15 cellular contexts compared by ENCODE assay signal in the genomic region with DNA sequence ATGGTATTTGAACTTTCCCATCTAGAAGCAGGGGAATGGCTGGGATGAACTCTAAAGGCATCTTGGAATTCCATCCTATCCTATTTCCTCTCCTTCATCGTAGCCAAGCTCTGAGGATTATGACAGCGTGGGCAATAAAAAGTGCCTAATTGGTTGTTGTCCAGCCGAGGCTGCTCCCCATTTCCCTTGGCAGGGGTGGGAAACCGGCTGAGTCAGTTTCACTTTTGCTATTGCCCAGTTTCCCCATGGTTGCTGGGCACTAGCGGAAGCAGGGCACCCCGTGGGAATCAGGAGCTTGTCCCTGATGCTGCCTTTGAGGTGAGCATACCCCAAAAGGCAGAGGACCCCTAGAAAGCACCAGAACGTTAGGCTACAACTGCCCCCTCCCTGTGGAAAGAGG. TPM values are rescaled to one million over a fixed set of nuclear protein-coding genes. Genes with fewer than 3 reads are reported as not detected.
DNase-seq lines count a peak whose midpoint lies in the region; ATAC-seq and TF ChIP-seq lines count a peak whose summit lies in the region.
"Had no signal": no experiment of that assay in that cellular context is flagged by ENCODE, and none has a peak within 500 bp of the region (broad histone marks: within the 10 kb centered on the region; RNA-seq: fewer than 3 reads in every experiment).

No MANE protein-coding gene starts in this region.

- H3K27me3 ChIP-seq in GM23248 (replicated peaks; ENCODE audit: insufficient read depth) (no peaks in the 10 kb centered on the region), adrenal gland (no peaks in the 10 kb centered on the region), right lobe of liver (no peaks in the 10 kb centered on the region), thoracic aorta (replicated peaks; ENCODE audit: insufficient read depth) (no peaks in the 10 kb centered on the region)

- no peaks in the 10 kb centered on the region for H3K9me3 Mint-ChIP-seq in activated T-helper 2 cell treated with anti-CD3 and anti-CD28 coated beads, Interferon-gamma antibody, Interleukin-2, Interleukin-4, amounts not matched to agents 10 μg/mL and 5 μg/mL and 100 μg/mL, durations not matched to agents 14 hours and 24 hours and 36 hours
- H3K9me3 Mint-ChIP-seq: activated naive CD8-positive, alpha-beta T cell treated with anti-CD3 and anti-CD28 coated beads for 36 hours; immature natural killer cell had no signal

- peaks cover 24% of the 10 kb centered on the region for H3K4me1 ChIP-seq in GM23248 (ENCODE audit: insufficient read depth)
- H3K4me1 ChIP-seq in adrenal gland (replicated peaks in 1 of 2), result peaks cover 12 to 28% of the 10 kb centered on the region in 2 donors
- no peaks in the 10 kb centered on the region for H3K4me1 ChIP-seq in right lobe of liver
- peaks cover 0 to 5% of the 10 kb centered on the region in 2 donors for H3K4me1 ChIP-seq in thoracic aorta (ENCODE audit: control insufficient read depth in 1 of 2, low read depth in 2 of 2)

- H2AFZ ChIP-seq in GM23248, result peak overlapping the region; percentile 84

- H3K9ac ChIP-seq in GM23248, result peak overlapping the region; percentile 61

- H3K4me1 Mint-ChIP-seq in activated T-helper 2 cell treated with anti-CD3 and anti-CD28 coated beads, Interferon-gamma antibody, Interleukin-2, Interleukin-4, amounts not matched to agents 10 μg/mL and 5 μg/mL and 100 μg/mL, durations not matched to agents 14 hours and 24 hours and 36 hours (ENCODE audit: low read depth), result peaks cover 4% of the 10 kb centered on the region

- H3K36me3 Mint-ChIP-seq in activated T-helper 2 cell treated with anti-CD3 and anti-CD28 coated beads, Interferon-gamma antibody, Interleukin-2, Interleukin-4, amounts not matched to agents 10 μg/mL and 5 μg/mL and 100 μg/mL, durations not matched to agents 14 hours and 24 hours and 36 hours (ENCODE audit: low read depth), result no peaks in the 10 kb centered on the region
- H3K36me3 Mint-ChIP-seq: activated naive CD8-positive, alpha-beta T cell treated with anti-CD3 and anti-CD28 coated beads for 36 hours; immature natural killer cell had no signal

- H3F3A ChIP-seq in GM23248 (ENCODE audit: insufficient read depth), result peaks cover 23% of the 10 kb centered on the region

- TF ChIP-seq POLR2A in adrenal gland (IDR thresholded peaks at IDR 0.05), result no peak
- TF ChIP-seq POLR2A in right lobe of liver (IDR thresholded peaks at IDR 0.05), result no peak

- H3K27ac ChIP-seq in GM23248, result peak overlapping the region; percentile 61
- peak overlapping the region in 1 of 5 donors; percentile 26 for H3K27ac ChIP-seq in adrenal gland
- no peak overlapping the region for H3K27ac ChIP-seq in right lobe of liver
- H3K27ac ChIP-seq in thoracic aorta, result no peak overlapping the region
- H3K27ac ChIP-seq: SJSA1 had no signal

- ATAC-seq in right lobe of liver (peak; percentile 10 to 53 (median 41)), thoracic aorta (ENCODE audit: insufficient number of reproducible peaks, low FRiP score, low read depth) (no peak), HG03095 (IDR thresholded peaks at IDR 0.05; ENCODE audit: unreplicated experiment) (no peak), HG03139 (IDR thresholded peaks at IDR 0.05; ENCODE audit: unreplicated experiment) (no peak)
- ATAC-seq: activated CD4-positive, alpha-beta T cell treated with anti-CD3 and anti-CD28 coated beads for 36 hours had no signal

- 13 to 16% methylated on average over 7 of the region's 7 CpGs for WGBS in GM23248 (ENCODE audit: low coverage in 1 of 2, low lambda C conversion rate in 2 of 2, missing lambda C conversion rate in 2 of 2), 2 experiments
- WGBS in adrenal gland, 4 donors, result 39 to 61% (median 51%) methylated on average over 7 of the region's 7 CpGs
- WGBS in right lobe of liver (ENCODE audit: insufficient coverage, low coverage, low lambda C conversion rate, missing lambda C conversion rate), result 30% methylated on average over 2 of the region's 7 CpGs

- peaks cover 15% of the 10 kb centered on the region for H3K27me3 Mint-ChIP-seq in activated T-helper 2 cell treated with anti-CD3 and anti-CD28 coated beads, Interferon-gamma antibody, Interleukin-2, Interleukin-4, amounts not matched to agents 10 μg/mL and 5 μg/mL and 100 μg/mL, durations not matched to agents 14 hours and 24 hours and 36 hours (ENCODE audit: low read depth)
- H3K27me3 Mint-ChIP-seq: activated naive CD8-positive, alpha-beta T cell treated with anti-CD3 and anti-CD28 coated beads for 36 hours had no signal

- H3K4me2 ChIP-seq in GM23248 (ENCODE audit: unreplicated experiment), result peak overlapping the region; percentile 59

- H3K9me3 ChIP-seq in GM23248 (ENCODE audit: low read depth), result no peaks in the 10 kb centered on the region
- no peaks in the 10 kb centered on the region for H3K9me3 ChIP-seq in adrenal gland (replicated peaks in 1 of 3)
- H3K9me3 ChIP-seq in right lobe of liver, result no peaks in the 10 kb centered on the region
- no peaks in the 10 kb centered on the region for H3K9me3 ChIP-seq in thoracic aorta
- H3K9me3 ChIP-seq: SJSA1 had no signal

- H3K4me3 ChIP-seq in GM23248 (peak overlapping the region; percentile 46), adrenal gland (no peak overlapping the region), right lobe of liver (no peak overlapping the region), thoracic aorta (peak overlapping the region; percentile 46)
- H3K4me3 ChIP-seq: SJSA1 had no signal

- H3K79me2 ChIP-seq in GM23248 (ENCODE audit: insufficient read depth), result no peaks in the 10 kb centered on the region

- no peak overlapping the region for H3K4me3 Mint-ChIP-seq in activated T-helper 2 cell treated with anti-CD3 and anti-CD28 coated beads, Interferon-gamma antibody, Interleukin-2, Interleukin-4, amounts not matched to agents 10 μg/mL and 5 μg/mL and 100 μg/mL, durations not matched to agents 14 hours and 24 hours and 36 hours (ENCODE audit: low read depth)
- H3K4me3 Mint-ChIP-seq: activated CD4-positive, alpha-beta T cell treated with anti-CD3 and anti-CD28 coated beads for 36 hours; activated naive CD8-positive, alpha-beta T cell treated with anti-CD3 and anti-CD28 coated beads for 36 hours had no signal

- no peaks in the 10 kb centered on the region for H3K9me2 ChIP-seq in GM23248 (ENCODE audit: insufficient read depth)

- TF ChIP-seq CTCF in adrenal gland (IDR thresholded peaks at IDR 0.05) (no peak), right lobe of liver (IDR thresholded peaks at IDR 0.05) (no peak), thoracic aorta (IDR thresholded peaks at IDR 0.05) (no peak)

- DNase-seq in GM23248 (peak; percentile 85), adrenal gland (peak in 4 of 7 donors; percentile 30 to 62 (median 36)), right lobe of liver (peak in 1 of 3 donors; percentile 37), thoracic aorta (ENCODE audit: low spot score) (no peak)
- DNase-seq in activated T-helper 2 cell treated with anti-CD3 and anti-CD28 coated beads, Interferon-gamma antibody, Interleukin-2, Interleukin-4, amounts not matched to agents 10 μg/mL and 5 μg/mL and 100 μg/mL, durations not matched to agents 14 hours and 24 hours and 36 hours (ENCODE audit: low spot score), result no peak
- no peak for DNase-seq in central memory CD4-positive, alpha-beta T cell
- DNase-seq: activated CD4-positive, alpha-beta T cell treated with anti-CD3 and anti-CD28 coated beads for 36 hours; activated naive CD8-positive, alpha-beta T cell treated with anti-CD3 and anti-CD28 coated beads for 36 hours; immature natural killer cell; NCI-H187 treated with DMSO at 0.1 percent for 48 hours; retina had no signal

- in situ Hi-C loops in GM23248 (cut with MboI), result no loop called here

- H3K36me3 ChIP-seq in GM23248 (ENCODE audit: low read depth), result no peaks in the 10 kb centered on the region
- H3K36me3 ChIP-seq in adrenal gland (replicated peaks in 1 of 2), result no peaks in the 10 kb centered on the region
- no peaks in the 10 kb centered on the region for H3K36me3 ChIP-seq in right lobe of liver
- H3K36me3 ChIP-seq in thoracic aorta, result no peaks in the 10 kb centered on the region
- H3K36me3 ChIP-seq: SJSA1 had no signal

- no peak overlapping the region for H3K27ac Mint-ChIP-seq in activated T-helper 2 cell treated with anti-CD3 and anti-CD28 coated beads, Interferon-gamma antibody, Interleukin-2, Interleukin-4, amounts not matched to agents 10 μg/mL and 5 μg/mL and 100 μg/mL, durations not matched to agents 14 hours and 24 hours and 36 hours
- H3K27ac Mint-ChIP-seq: activated CD4-positive, alpha-beta T cell treated with anti-CD3 and anti-CD28 coated beads for 36 hours; activated naive CD8-positive, alpha-beta T cell treated with anti-CD3 and anti-CD28 coated beads for 36 hours; immature natural killer cell had no signal

- intact Hi-C loops in adrenal gland (cut with DNase I) (no loop called here), right lobe of liver (cut with DNase I) (no loop called here)
- intact Hi-C loops in activated T-helper 2 cell treated with anti-CD3 and anti-CD28 coated beads, Interferon-gamma antibody, Interleukin-2, Interleukin-4, amounts not matched to agents 10 μg/mL and 5 μg/mL and 100 μg/mL, durations not matched to agents 14 hours and 24 hours and 36 hours (cut with micrococcal nuclease), result no loop called here

- H4K20me1 ChIP-seq in GM23248 (ENCODE audit: insufficient read depth), result no peaks in the 10 kb centered on the region

RNA-seq across cellular contexts. Expression of gene SP2, which starts 13.8 kb away (rescaled TPM):
- 2.5 and 3.2 TPM in 2 replicates for total RNA-seq in GM23248 (2014; rRNA removed; shearing (Covaris generic))
- polyA plus RNA-seq in GM23248 (2016; fragmentation: Nextera tagmentation; extraction: Ambion mirVana) (13.6 and 14.2 TPM in 2 replicates), adrenal gland (10 to 100 TPM in 1 of 3 donors, 1 to 10 TPM in 2; 4.5 to 21.1 (median 8.0) TPM)
- total RNA-seq in adrenal gland (10 to 100 TPM in 5 of 8 donors, 1 to 10 TPM in 3; 2.9 to 20.8 (median 12.1) TPM), right lobe of liver (1 to 10 TPM; 3.1 to 7.9 (median 5.5) TPM), thoracic aorta (10 to 100 TPM in 1 of 2 donors, 1 to 10 TPM in 1; 6.4 to 10.9 TPM)
- total RNA-seq in activated T-helper 2 cell treated with anti-CD3 and anti-CD28 coated beads, Interferon-gamma antibody, Interleukin-2, Interleukin-4, amounts not matched to agents 10 μg/mL and 5 μg/mL and 100 μg/mL, durations not matched to agents 14 hours and 24 hours and 36 hours, result 16.5 and 19.7 TPM in 2 replicates

RNA-seq across cellular contexts. Expression of gene SP6, which starts 31.3 kb away (rescaled TPM):
- not detected in 2 replicates for total RNA-seq in GM23248 (2014; rRNA removed; shearing (Covaris generic))
- polyA plus RNA-seq in GM23248 (2016; fragmentation: Nextera tagmentation; extraction: Ambion mirVana), result not detected in 2 replicates
- 1 to 10 TPM in 6 of 8 donors, under 1 TPM in 2; 0.06 to 3.5 (median 1.2) TPM for total RNA-seq in adrenal gland
- 1 to 10 TPM in 1 of 3 donors, under 1 TPM in 2; 0.91 to 1.1 (median 0.97) TPM for polyA plus RNA-seq in adrenal gland
- total RNA-seq in right lobe of liver, result under 1 TPM in 3 of 6 experiments, not detected in 3; 0.09 to 0.12 (median 0.11) TPM
- not detected for total RNA-seq in thoracic aorta
- total RNA-seq in activated T-helper 2 cell treated with anti-CD3 and anti-CD28 coated beads, Interferon-gamma antibody, Interleukin-2, Interleukin-4, amounts not matched to agents 10 μg/mL and 5 μg/mL and 100 μg/mL, durations not matched to agents 14 hours and 24 hours and 36 hours, result 0.09 and 0.14 TPM in 2 replicates
- total RNA-seq: activated naive CD8-positive, alpha-beta T cell treated with anti-CD3 and anti-CD28 coated beads for 36 hours; SJSA1 had no signal
- polyA plus RNA-seq: immature natural killer cell had no signal

RNA-seq across cellular contexts. Expression of gene SCRN2, which starts 41.2 kb away (rescaled TPM):
- total RNA-seq in GM23248 (2014; rRNA removed; shearing (Covaris generic)), result 36.3 and 41.2 TPM in 2 replicates
- polyA plus RNA-seq in GM23248 (2016; fragmentation: Nextera tagmentation; extraction: Ambion mirVana), result 38.6 and 39.5 TPM in 2 replicates
- total RNA-seq in adrenal gland, result 10 to 100 TPM; 18.3 to 53.7 (median 40.5) TPM
- 100 to 1,000 TPM in 2 of 3 donors, 1 to 10 TPM in 1; 6.3 to 136 (median 121) TPM for polyA plus RNA-seq in adrenal gland
- total RNA-seq in right lobe of liver, result 10 to 100 TPM; 18.1 to 25.7 (median 19.6) TPM
- total RNA-seq in thoracic aorta, result 10 to 100 TPM; 22.9 to 29.3 TPM
- 23.5 and 27.5 TPM in 2 replicates for total RNA-seq in activated T-helper 2 cell treated with anti-CD3 and anti-CD28 coated beads, Interferon-gamma antibody, Interleukin-2, Interleukin-4, amounts not matched to agents 10 μg/mL and 5 μg/mL and 100 μg/mL, durations not matched to agents 14 hours and 24 hours and 36 hours

RNA-seq across cellular contexts. Expression of gene LRRC46, which starts 50.8 kb away (rescaled TPM):
- total RNA-seq in GM23248 (2014; rRNA removed; shearing (Covaris generic)), result not detected in 2 replicates
- 0.82 and 0.95 TPM in 2 replicates for polyA plus RNA-seq in GM23248 (2016; fragmentation: Nextera tagmentation; extraction: Ambion mirVana)
- total RNA-seq in adrenal gland, result under 1 TPM in 5 of 8 donors, not detected in 3; 0.20 to 0.81 (median 0.28) TPM
- 1 to 10 TPM; 1.6 to 2.3 (median 1.9) TPM for polyA plus RNA-seq in adrenal gland
- total RNA-seq in right lobe of liver, result under 1 TPM; 0.12 to 0.44 (median 0.35) TPM
- total RNA-seq in thoracic aorta, result under 1 TPM in 1 of 2 donors, not detected in 1; 0.42 TPM
- 0.64 and 0.92 TPM in 2 replicates for total RNA-seq in activated T-helper 2 cell treated with anti-CD3 and anti-CD28 coated beads, Interferon-gamma antibody, Interleukin-2, Interleukin-4, amounts not matched to agents 10 μg/mL and 5 μg/mL and 100 μg/mL, durations not matched to agents 14 hours and 24 hours and 36 hours
- total RNA-seq: G401, SJSA1 had no signal

RNA-seq across cellular contexts. Expression of gene MRPL10, which starts 50.9 kb away (rescaled TPM):
- total RNA-seq in GM23248 (2014; rRNA removed; shearing (Covaris generic)), result 24.8 and 37.3 TPM in 2 replicates
- polyA plus RNA-seq in GM23248 (2016; fragmentation: Nextera tagmentation; extraction: Ambion mirVana), result 30.6 and 35.1 TPM in 2 replicates
- 10 to 100 TPM; 29.0 to 72.5 (median 46.7) TPM for total RNA-seq in adrenal gland
- 10 to 100 TPM; 37.6 to 41.1 (median 38.5) TPM for polyA plus RNA-seq in adrenal gland
- total RNA-seq in right lobe of liver, result 10 to 100 TPM; 14.4 to 26.1 (median 16.3) TPM
- 10 to 100 TPM; 25.8 to 34.8 TPM for total RNA-seq in thoracic aorta
- 52.2 and 54.1 TPM in 2 replicates for total RNA-seq in activated T-helper 2 cell treated with anti-CD3 and anti-CD28 coated beads, Interferon-gamma antibody, Interleukin-2, Interleukin-4, amounts not matched to agents 10 μg/mL and 5 μg/mL and 100 μg/mL, durations not matched to agents 14 hours and 24 hours and 36 hours

Comparison
In these comparisons a context has a peak if more than half of its experiments do, and no peak if none do; other contexts are left out.
1. DNase-seq: peak in GM23248 (single experiment) and adrenal gland (4 of 7); none in thoracic aorta (single experiment), activated T-helper 2 cell treated with anti-CD3 and anti-CD28 coated beads, Interferon-gamma antibody, Interleukin-2, Interleukin-4, amounts not matched to agents 10 μg/mL and 5 μg/mL and 100 μg/mL, durations not matched to agents 14 hours and 24 hours and 36 hours (single experiment) and central memory CD4-positive, alpha-beta T cell (single experiment).
2. H3K4me3 ChIP-seq: peak in GM23248 (single experiment) and thoracic aorta (single experiment); none in adrenal gland (0 of 4) and right lobe of liver (0 of 3).
3. ATAC-seq: peak in right lobe of liver (4 of 4); none in thoracic aorta (single experiment), HG03095 (single experiment) and HG03139 (single experiment).